ENCODE assay signal across 2 cellular contexts in the genomic region with DNA sequence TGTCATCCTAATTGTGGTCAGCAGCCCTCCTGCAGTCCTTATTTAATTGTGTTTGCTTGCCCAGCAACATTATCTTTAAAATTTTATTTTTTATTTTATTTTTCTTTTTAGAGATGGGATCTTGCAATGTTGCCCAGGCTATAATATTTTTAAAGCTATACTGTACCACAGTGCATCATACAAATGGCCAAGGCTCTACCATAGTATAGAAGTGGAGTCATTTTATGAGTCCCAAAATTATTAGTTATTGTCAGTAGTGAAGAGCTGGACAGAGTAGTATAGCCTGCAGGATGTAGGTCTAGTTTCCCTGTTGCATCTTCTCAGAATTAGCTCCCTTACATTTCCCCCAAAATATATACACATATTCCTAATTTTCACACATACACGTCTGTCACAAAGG.
TF ChIP-seq lines count a peak whose summit lies in the region.

No MANE protein-coding gene starts in this region.

TF ChIP-seq in HEK293, 187 proteins besides CTCF, POLR2A, EP300 and RAD21:
- TF ChIP-seq, protein P1, sequence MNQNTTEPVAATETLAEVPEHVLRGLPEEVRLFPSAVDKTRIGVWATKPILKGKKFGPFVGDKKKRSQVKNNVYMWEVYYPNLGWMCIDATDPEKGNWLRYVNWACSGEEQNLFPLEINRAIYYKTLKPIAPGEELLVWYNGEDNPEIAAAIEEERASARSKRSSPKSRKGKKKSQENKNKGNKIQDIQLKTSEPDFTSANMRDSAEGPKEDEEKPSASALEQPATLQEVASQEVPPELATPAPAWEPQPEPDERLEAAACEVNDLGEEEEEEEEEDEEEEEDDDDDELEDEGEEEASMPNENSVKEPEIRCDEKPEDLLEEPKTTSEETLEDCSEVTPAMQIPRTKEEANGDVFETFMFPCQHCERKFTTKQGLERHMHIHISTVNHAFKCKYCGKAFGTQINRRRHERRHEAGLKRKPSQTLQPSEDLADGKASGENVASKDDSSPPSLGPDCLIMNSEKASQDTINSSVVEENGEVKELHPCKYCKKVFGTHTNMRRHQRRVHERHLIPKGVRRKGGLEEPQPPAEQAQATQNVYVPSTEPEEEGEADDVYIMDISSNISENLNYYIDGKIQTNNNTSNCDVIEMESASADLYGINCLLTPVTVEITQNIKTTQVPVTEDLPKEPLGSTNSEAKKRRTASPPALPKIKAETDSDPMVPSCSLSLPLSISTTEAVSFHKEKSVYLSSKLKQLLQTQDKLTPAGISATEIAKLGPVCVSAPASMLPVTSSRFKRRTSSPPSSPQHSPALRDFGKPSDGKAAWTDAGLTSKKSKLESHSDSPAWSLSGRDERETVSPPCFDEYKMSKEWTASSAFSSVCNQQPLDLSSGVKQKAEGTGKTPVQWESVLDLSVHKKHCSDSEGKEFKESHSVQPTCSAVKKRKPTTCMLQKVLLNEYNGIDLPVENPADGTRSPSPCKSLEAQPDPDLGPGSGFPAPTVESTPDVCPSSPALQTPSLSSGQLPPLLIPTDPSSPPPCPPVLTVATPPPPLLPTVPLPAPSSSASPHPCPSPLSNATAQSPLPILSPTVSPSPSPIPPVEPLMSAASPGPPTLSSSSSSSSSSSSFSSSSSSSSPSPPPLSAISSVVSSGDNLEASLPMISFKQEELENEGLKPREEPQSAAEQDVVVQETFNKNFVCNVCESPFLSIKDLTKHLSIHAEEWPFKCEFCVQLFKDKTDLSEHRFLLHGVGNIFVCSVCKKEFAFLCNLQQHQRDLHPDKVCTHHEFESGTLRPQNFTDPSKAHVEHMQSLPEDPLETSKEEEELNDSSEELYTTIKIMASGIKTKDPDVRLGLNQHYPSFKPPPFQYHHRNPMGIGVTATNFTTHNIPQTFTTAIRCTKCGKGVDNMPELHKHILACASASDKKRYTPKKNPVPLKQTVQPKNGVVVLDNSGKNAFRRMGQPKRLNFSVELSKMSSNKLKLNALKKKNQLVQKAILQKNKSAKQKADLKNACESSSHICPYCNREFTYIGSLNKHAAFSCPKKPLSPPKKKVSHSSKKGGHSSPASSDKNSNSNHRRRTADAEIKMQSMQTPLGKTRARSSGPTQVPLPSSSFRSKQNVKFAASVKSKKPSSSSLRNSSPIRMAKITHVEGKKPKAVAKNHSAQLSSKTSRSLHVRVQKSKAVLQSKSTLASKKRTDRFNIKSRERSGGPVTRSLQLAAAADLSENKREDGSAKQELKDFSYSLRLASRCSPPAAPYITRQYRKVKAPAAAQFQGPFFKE (tag by site-specific recombination; IDR thresholded peaks at IDR 0.05; ENCODE audit: borderline replicate concordance): no peak
- TF ChIP-seq ZNF121 (tag by site-specific recombination; IDR thresholded peaks at IDR 0.05): peak; percentile 50; the same call in 1 of the 2 replicates

TF ChIP-seq in K562, 482 proteins besides CTCF, POLR2A, EP300 and RAD21:
- TF ChIP-seq ZNF121 (CRISPR knock-in tag; conservative IDR thresholded peaks at IDR 0.05) (peak; percentile 52; the same call in 1 of the 2 replicates), CSDE1 (IDR thresholded peaks at IDR 0.05) (no peak), RBM25 (IDR thresholded peaks at IDR 0.05; ENCODE audit: low read depth, low read length, severe bottlenecking) (peak; percentile 9)
